Comparison of ENCODE assay signal across 1 cellular context in the genomic region with DNA sequence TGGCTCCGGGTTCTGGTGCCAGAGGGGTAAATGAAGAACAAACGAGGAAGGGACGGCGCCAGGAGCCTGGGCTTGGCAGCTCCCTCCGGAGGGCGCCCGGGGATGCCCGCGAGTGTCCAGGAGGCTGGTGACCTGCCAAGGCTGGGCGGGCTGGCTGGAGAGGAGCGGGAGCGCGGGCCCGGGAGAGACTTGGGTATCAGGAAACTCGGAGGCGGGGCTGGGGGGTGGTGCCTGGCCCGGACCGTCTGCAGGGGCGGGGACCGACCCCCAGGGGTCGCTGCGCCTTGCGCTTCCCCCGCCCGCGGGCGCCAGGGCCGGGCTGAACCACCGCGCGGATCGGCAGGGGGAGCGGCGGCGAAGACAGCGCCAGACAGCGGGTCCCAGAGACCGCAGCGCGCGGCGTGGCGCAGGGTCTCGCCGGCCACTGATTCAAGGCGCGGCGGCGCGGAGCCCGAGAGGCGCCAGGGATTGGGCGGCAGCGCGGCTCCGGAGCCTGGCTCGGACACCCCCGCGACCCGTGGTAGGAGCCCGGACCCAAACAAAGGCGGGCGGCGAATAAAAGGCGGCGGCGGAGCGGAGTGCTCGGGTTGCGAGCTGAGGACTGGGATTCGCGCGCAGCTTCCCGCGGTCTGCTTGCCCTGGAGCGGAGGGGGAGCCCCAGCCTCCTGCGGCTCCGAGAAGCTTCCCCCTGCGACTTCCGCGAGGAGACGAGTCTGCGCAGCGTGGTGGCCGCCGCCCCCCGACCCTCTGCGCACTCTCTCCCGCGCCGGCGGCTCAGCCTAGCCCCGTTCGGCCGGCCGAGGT.
TF ChIP-seq lines count a peak whose summit lies in the region.

A gene with protein sequence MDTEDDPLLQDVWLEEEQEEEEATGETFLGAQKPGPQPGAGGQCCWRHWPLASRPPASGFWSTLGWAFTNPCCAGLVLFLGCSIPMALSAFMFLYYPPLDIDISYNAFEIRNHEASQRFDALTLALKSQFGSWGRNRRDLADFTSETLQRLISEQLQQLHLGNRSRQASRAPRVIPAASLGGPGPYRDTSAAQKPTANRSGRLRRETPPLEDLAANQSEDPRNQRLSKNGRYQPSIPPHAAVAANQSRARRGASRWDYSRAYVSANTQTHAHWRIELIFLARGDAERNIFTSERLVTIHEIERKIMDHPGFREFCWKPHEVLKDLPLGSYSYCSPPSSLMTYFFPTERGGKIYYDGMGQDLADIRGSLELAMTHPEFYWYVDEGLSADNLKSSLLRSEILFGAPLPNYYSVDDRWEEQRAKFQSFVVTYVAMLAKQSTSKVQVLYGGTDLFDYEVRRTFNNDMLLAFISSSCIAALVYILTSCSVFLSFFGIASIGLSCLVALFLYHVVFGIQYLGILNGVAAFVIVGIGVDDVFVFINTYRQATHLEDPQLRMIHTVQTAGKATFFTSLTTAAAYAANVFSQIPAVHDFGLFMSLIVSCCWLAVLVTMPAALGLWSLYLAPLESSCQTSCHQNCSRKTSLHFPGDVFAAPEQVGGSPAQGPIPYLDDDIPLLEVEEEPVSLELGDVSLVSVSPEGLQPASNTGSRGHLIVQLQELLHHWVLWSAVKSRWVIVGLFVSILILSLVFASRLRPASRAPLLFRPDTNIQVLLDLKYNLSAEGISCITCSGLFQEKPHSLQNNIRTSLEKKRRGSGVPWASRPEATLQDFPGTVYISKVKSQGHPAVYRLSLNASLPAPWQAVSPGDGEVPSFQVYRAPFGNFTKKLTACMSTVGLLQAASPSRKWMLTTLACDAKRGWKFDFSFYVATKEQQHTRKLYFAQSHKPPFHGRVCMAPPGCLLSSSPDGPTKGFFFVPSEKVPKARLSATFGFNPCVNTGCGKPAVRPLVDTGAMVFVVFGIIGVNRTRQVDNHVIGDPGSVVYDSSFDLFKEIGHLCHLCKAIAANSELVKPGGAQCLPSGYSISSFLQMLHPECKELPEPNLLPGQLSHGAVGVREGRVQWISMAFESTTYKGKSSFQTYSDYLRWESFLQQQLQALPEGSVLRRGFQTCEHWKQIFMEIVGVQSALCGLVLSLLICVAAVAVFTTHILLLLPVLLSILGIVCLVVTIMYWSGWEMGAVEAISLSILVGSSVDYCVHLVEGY (N-terminal part only) (plus strand): TSS at position 585 of the 804 bp plus-strand sequence. CDS start 21,838 bp downstream, outside the sequence.

TF ChIP-seq in neural cell, 6 proteins besides CTCF, POLR2A, EP300 and RAD21:
- no peak for TF ChIP-seq MXI1 (conservative IDR thresholded peaks at IDR 0.05; ENCODE audit: poor library complexity, severe bottlenecking)
- TF ChIP-seq, protein P1, sequence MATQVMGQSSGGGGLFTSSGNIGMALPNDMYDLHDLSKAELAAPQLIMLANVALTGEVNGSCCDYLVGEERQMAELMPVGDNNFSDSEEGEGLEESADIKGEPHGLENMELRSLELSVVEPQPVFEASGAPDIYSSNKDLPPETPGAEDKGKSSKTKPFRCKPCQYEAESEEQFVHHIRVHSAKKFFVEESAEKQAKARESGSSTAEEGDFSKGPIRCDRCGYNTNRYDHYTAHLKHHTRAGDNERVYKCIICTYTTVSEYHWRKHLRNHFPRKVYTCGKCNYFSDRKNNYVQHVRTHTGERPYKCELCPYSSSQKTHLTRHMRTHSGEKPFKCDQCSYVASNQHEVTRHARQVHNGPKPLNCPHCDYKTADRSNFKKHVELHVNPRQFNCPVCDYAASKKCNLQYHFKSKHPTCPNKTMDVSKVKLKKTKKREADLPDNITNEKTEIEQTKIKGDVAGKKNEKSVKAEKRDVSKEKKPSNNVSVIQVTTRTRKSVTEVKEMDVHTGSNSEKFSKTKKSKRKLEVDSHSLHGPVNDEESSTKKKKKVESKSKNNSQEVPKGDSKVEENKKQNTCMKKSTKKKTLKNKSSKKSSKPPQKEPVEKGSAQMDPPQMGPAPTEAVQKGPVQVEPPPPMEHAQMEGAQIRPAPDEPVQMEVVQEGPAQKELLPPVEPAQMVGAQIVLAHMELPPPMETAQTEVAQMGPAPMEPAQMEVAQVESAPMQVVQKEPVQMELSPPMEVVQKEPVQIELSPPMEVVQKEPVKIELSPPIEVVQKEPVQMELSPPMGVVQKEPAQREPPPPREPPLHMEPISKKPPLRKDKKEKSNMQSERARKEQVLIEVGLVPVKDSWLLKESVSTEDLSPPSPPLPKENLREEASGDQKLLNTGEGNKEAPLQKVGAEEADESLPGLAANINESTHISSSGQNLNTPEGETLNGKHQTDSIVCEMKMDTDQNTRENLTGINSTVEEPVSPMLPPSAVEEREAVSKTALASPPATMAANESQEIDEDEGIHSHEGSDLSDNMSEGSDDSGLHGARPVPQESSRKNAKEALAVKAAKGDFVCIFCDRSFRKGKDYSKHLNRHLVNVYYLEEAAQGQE (IDR thresholded peaks at IDR 0.05; ENCODE audit: borderline replicate concordance), result peak; percentile 87
- no peak for TF ChIP-seq EZH2 (IDR thresholded peaks at IDR 0.05; ENCODE audit: borderline replicate concordance, insufficient read depth, low read length, poor library complexity, severe bottlenecking)
- peak; percentile 97 for TF ChIP-seq TAF1 (IDR thresholded peaks at IDR 0.05; ENCODE audit: low read depth)
- TF ChIP-seq SMC3 (conservative IDR thresholded peaks at IDR 0.05; ENCODE audit: poor library complexity), result peak; percentile 78
- TF ChIP-seq POLR2AphosphoS5 (IDR thresholded peaks at IDR 0.05), result peak; percentile 98
TF ChIP-seq in neural cell: peak in this region for 4.
